7 cellular contexts compared by ENCODE assay signal in genomic region chr19:32458500-32459123, GRCh38.
A peak's percentile ranks its signal among the peaks of the same experiment; 100 is the strongest.
DNase-seq lines count a peak whose midpoint lies in the region; ATAC-seq and TF ChIP-seq lines count a peak whose summit lies in the region.

No MANE protein-coding gene starts in this region.

- TF ChIP-seq CTCF in epithelial cell of esophagus (IDR thresholded peaks at IDR 0.05; ENCODE audit: insufficient read depth, low read depth, low read length, missing control alignments): no peak
- TF ChIP-seq CTCF in foreskin fibroblast (IDR thresholded peaks at IDR 0.05; ENCODE audit: low read depth, low read length): no peak

- no peak overlapping the region for H3K4me3 ChIP-seq in epithelial cell of esophagus (ENCODE audit: low read length)
- H3K4me3 ChIP-seq in foreskin fibroblast (ENCODE audit: low read depth in 1 of 2, low read length in 2 of 2): no peak overlapping the region

- peak; percentile 9 for DNase-seq in epithelial cell of esophagus (ENCODE audit: low read depth)
- no peak for DNase-seq in COLO829 (ENCODE audit: low spot score)
- DNase-seq in NCI-H2196 (lab: John Stamatoyannopoulos, UW; ENCODE audit: unreplicated experiment): no peak
- DNase-seq in foreskin fibroblast: no peak

- ATAC-seq in GM18520 (IDR thresholded peaks at IDR 0.05; ENCODE audit: unreplicated experiment) (peak; percentile 77), GM21390 (IDR thresholded peaks at IDR 0.05; ENCODE audit: unreplicated experiment) (peak; percentile 95), HG03159 (IDR thresholded peaks at IDR 0.05; ENCODE audit: unreplicated experiment) (peak; percentile 93)
